ENCODE assay signal across 12 cellular contexts in the genomic region with DNA sequence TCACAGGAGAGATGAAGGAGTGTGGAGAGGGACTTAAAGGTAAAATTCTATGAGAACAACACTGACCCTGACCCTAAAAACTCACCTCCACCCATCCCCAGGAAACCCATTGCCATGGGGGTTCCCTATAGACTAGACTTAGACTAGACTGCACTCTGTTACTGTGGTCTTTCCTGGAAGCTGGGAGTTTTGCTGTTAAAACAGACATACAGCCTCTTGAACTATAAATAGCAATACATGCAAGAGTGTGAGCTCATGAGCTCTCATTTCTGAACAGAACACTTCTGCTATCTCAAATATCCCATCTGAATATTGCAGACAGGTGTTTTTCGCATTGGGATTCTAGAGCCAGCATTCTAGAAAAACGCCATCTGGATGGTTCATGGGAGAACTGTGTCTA. TPM values are rescaled to one million over a fixed set of nuclear protein-coding genes. Genes with fewer than 3 reads are reported as not detected.
DNase-seq lines count a peak whose midpoint lies in the region; ATAC-seq lines count a peak whose summit lies in the region.
"Had no signal": no experiment of that assay in that cellular context is flagged by ENCODE, and none has a peak within 500 bp of the region (broad histone marks: within the 10 kb centered on the region; RNA-seq: fewer than 3 reads in every experiment).

No MANE protein-coding gene starts in this region.

- H2BK15ac ChIP-seq in mesendoderm (replicated peaks; ENCODE audit: low read depth), result no peak overlapping the region

- no peak overlapping the region for H2AK5ac ChIP-seq in mesendoderm (ENCODE audit: low read length)

- no peak overlapping the region for H2BK5ac ChIP-seq in mesendoderm (ENCODE audit: low read length)

- H3K27me3 Mint-ChIP-seq in activated T-cell treated with anti-CD3 and anti-CD28 coated beads, Interleukin-2, amount 50 U/mL, for 4 hours (ENCODE audit: low read depth), result no peaks in the 10 kb centered on the region
- peaks cover 4% of the 10 kb centered on the region for H3K27me3 Mint-ChIP-seq in T-helper 2 cell treated with Interferon-gamma antibody and Interleukin-4, amounts not matched to agents 5 μg/mL and 100 μg/mL, for 36 hours (ENCODE audit: low read depth)
- no peaks in the 10 kb centered on the region for H3K27me3 Mint-ChIP-seq in stimulated activated memory B cell treated with anti-CD40 and anti-IgM and Interleukin-4, amounts not matched to agents 10 μg/mL and 1 μg/mL and 100 μg/mL, for 72 hours

- H3K36me3 ChIP-seq in mesendoderm (ENCODE audit: control insufficient read depth, insufficient read depth, low read length) (no peaks in the 10 kb centered on the region), HAP-1 (replicated peaks) (no peaks in the 10 kb centered on the region)

- no peaks in the 10 kb centered on the region for H3K27me3 ChIP-seq in mesendoderm (ENCODE audit: insufficient read depth, low read length, poor library complexity)
- no peaks in the 10 kb centered on the region for H3K27me3 ChIP-seq in HAP-1 (ENCODE audit: low read depth)

- no peak overlapping the region for H2BK120ac ChIP-seq in mesendoderm (ENCODE audit: low read depth, low read length)

- no peak overlapping the region for H3K56ac ChIP-seq in mesendoderm (ENCODE audit: low read length)

- peaks cover 64% of the 10 kb centered on the region for H3K4me1 Mint-ChIP-seq in activated T-cell treated with anti-CD3 and anti-CD28 coated beads, Interleukin-2, amount 50 U/mL, for 4 hours (ENCODE audit: low read depth)
- H3K4me1 Mint-ChIP-seq in T-helper 2 cell treated with Interferon-gamma antibody and Interleukin-4, amounts not matched to agents 5 μg/mL and 100 μg/mL, for 36 hours (ENCODE audit: low read depth), result peaks cover 66% of the 10 kb centered on the region
- H3K4me1 Mint-ChIP-seq in stimulated activated memory B cell treated with anti-CD40 and anti-IgM and Interleukin-4, amounts not matched to agents 10 μg/mL and 1 μg/mL and 100 μg/mL, for 72 hours, result peaks cover 65% of the 10 kb centered on the region

- H3K4me3 Mint-ChIP-seq in activated T-cell treated with anti-CD3 and anti-CD28 coated beads, Interleukin-2, amount 50 U/mL, for 4 hours, result peak overlapping the region; percentile 49
- H3K4me3 Mint-ChIP-seq in T-helper 2 cell treated with Interferon-gamma antibody and Interleukin-4, amounts not matched to agents 5 μg/mL and 100 μg/mL, for 36 hours, result peak overlapping the region; percentile 81
- H3K4me3 Mint-ChIP-seq in stimulated activated memory B cell treated with anti-CD40 and anti-IgM and Interleukin-4, amounts not matched to agents 10 μg/mL and 1 μg/mL and 100 μg/mL, for 72 hours, result peak overlapping the region; percentile 76

- no peaks in the 10 kb centered on the region for H3K79me1 ChIP-seq in mesendoderm (ENCODE audit: low read length)

- H3K9me3 Mint-ChIP-seq in activated T-cell treated with anti-CD3 and anti-CD28 coated beads, Interleukin-2, amount 50 U/mL, for 4 hours, result no peaks in the 10 kb centered on the region
- H3K9me3 Mint-ChIP-seq in T-helper 2 cell treated with Interferon-gamma antibody and Interleukin-4, amounts not matched to agents 5 μg/mL and 100 μg/mL, for 36 hours, result no peaks in the 10 kb centered on the region
- no peaks in the 10 kb centered on the region for H3K9me3 Mint-ChIP-seq in stimulated activated memory B cell treated with anti-CD40 and anti-IgM and Interleukin-4, amounts not matched to agents 10 μg/mL and 1 μg/mL and 100 μg/mL, for 72 hours

- no peak overlapping the region for H4K5ac ChIP-seq in mesendoderm (ENCODE audit: low read length)

- no peak overlapping the region for H3K27ac ChIP-seq in mesendoderm (ENCODE audit: low read depth, low read length)

- H3K4ac ChIP-seq in mesendoderm (ENCODE audit: low read depth, low read length), result no peak overlapping the region

- H3K9ac ChIP-seq in mesendoderm (ENCODE audit: low read length), result no peak overlapping the region

- H3K23ac ChIP-seq in mesendoderm (ENCODE audit: low read length), result no peak overlapping the region

- H3K27ac Mint-ChIP-seq in T-helper 2 cell treated with Interferon-gamma antibody and Interleukin-4, amounts not matched to agents 5 μg/mL and 100 μg/mL, for 36 hours, result peak overlapping the region; percentile 88
- peak overlapping the region; percentile 100 for H3K27ac Mint-ChIP-seq in stimulated activated memory B cell treated with anti-CD40 and anti-IgM and Interleukin-4, amounts not matched to agents 10 μg/mL and 1 μg/mL and 100 μg/mL, for 72 hours

- no peaks in the 10 kb centered on the region for H3K36me3 Mint-ChIP-seq in activated T-cell treated with anti-CD3 and anti-CD28 coated beads, Interleukin-2, amount 50 U/mL, for 4 hours (ENCODE audit: insufficient read depth)
- H3K36me3 Mint-ChIP-seq in T-helper 2 cell treated with Interferon-gamma antibody and Interleukin-4, amounts not matched to agents 5 μg/mL and 100 μg/mL, for 36 hours (ENCODE audit: low read depth), result no peaks in the 10 kb centered on the region
- no peaks in the 10 kb centered on the region for H3K36me3 Mint-ChIP-seq in stimulated activated memory B cell treated with anti-CD40 and anti-IgM and Interleukin-4, amounts not matched to agents 10 μg/mL and 1 μg/mL and 100 μg/mL, for 72 hours

- H3K4me1 ChIP-seq in mesendoderm (ENCODE audit: control insufficient read depth, low read depth, low read length) (peaks cover 2% of the 10 kb centered on the region), HAP-1 (no peaks in the 10 kb centered on the region)

- H3K4me2 ChIP-seq in mesendoderm (ENCODE audit: low read length), result no peak overlapping the region

- WGBS in mesendoderm (ENCODE audit: extremely low coverage, insufficient coverage, low lambda C conversion rate), result no CpG with 5 or more reads among the region's 2 CpGs

- peak in 1 of 2 donors; percentile 6 for ATAC-seq in activated T-cell treated with anti-CD3 and anti-CD28 coated beads, Interleukin-2, amount 50 U/mL, for 4 hours
- peak; percentile 42 for ATAC-seq in HG02798 (IDR thresholded peaks at IDR 0.05; ENCODE audit: poor library complexity, unreplicated experiment)
- ATAC-seq in stimulated activated memory B cell treated with anti-CD40 and anti-IgM and Interleukin-4, amounts not matched to agents 10 μg/mL and 1 μg/mL and 100 μg/mL, for 72 hours, result peak; percentile 84

- no peak overlapping the region for H4K8ac ChIP-seq in mesendoderm (ENCODE audit: low read depth, low read length)

- H3K79me2 ChIP-seq in mesendoderm (ENCODE audit: control insufficient read depth, insufficient read depth, low read length), result no peaks in the 10 kb centered on the region

- no peak overlapping the region for H3K18ac ChIP-seq in mesendoderm (ENCODE audit: low read length)

- no peaks in the 10 kb centered on the region for H3K9me3 ChIP-seq in HAP-1

- in situ Hi-C loops in HAP-1 (cut with MboI; ENCODE audit: low sequenced_read_pairs), result no loop called here

- no peak for DNase-seq in activated T-cell treated with anti-CD3 and anti-CD28 coated beads, Interleukin-2, amount 50 U/mL, for 4 hours
- DNase-seq in activated T-cell treated with anti-CD3 and anti-CD28 coated beads, Interleukin-2, amount 50 U/mL, for 1 hour, result no peak
- no peak for DNase-seq in T-helper 2 cell treated with Interferon-gamma antibody and Interleukin-4, amounts not matched to agents 5 μg/mL and 100 μg/mL, for 36 hours (ENCODE audit: low spot score)
- no peak for DNase-seq in mesendoderm
- no peak for DNase-seq in activated gamma-delta T cell (lab: John Stamatoyannopoulos, UW)
- no peak for DNase-seq in HAP-1 (ENCODE audit: low spot score in 2 of 2)
- DNase-seq: substantia nigra had no signal

- H3K4me3 ChIP-seq in mesendoderm (ENCODE audit: low read length), result no peak overlapping the region
- H3K4me3 ChIP-seq in HAP-1, result no peak overlapping the region

RNA-seq across cellular contexts. Expression of gene SLC14A2, which starts 51.8 kb away (rescaled TPM):
- not detected for total RNA-seq in activated T-cell treated with anti-CD3 and anti-CD28 coated beads, Interleukin-2, amount 50 U/mL, for 4 hours
- polyA plus RNA-seq in mesendoderm (2013, experiment 1 of 2), result 0.08 TPM
- 0.11 TPM for polyA plus RNA-seq in mesendoderm (2013, experiment 2 of 2)
- total RNA-seq: endothelial cell of umbilical vein, kidney epithelial cell, skeletal muscle tissue had no signal

RNA-seq across cellular contexts. Expression of gene SLC14A1, which starts 56.9 kb away (rescaled TPM):
- total RNA-seq in activated T-cell treated with anti-CD3 and anti-CD28 coated beads, Interleukin-2, amount 50 U/mL, for 4 hours, result under 1 TPM in 1 of 3 donors, not detected in 2; 0.24 TPM
- 0.14 TPM for polyA plus RNA-seq in mesendoderm (2013, experiment 1 of 2)
- 0.03 TPM for polyA plus RNA-seq in mesendoderm (2013, experiment 2 of 2)
- total RNA-seq: endothelial cell of umbilical vein had no signal
- polyA plus RNA-seq: endothelial cell of umbilical vein had no signal
